Comparison of ENCODE assay signal across 8 cellular contexts in the genomic region with DNA sequence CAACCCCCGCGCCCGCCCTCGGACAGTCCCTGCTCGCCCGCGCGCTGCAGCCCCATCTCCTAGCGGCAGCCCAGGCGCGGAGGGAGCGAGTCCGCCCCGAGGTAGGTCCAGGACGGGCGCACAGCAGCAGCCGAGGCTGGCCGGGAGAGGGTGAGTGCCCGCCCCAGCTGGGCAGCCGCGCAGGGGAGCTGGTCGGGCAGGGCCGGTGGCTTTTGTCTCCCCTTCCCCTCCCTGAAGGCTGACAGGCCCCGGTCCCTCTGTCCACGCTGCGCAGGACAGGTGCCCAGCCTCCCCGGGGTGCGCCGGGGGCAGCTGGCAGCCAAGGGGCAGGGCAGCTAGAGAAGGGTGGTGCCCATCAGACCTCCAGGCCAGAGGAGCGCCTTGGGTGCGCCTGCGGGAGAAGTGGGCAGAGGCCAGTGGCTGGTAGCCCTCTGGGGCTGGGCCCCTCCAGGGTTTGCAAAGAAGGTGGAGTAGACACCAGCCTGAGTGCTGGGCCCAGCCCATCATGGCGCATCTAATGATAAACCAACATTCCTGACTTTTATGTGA. TPM values are rescaled to one million over a fixed set of nuclear protein-coding genes. Genes with fewer than 3 reads are reported as not detected.
A peak's percentile ranks its signal among the peaks of the same experiment; 100 is the strongest.
DNase-seq lines count a peak whose midpoint lies in the region; ATAC-seq and TF ChIP-seq lines count a peak whose summit lies in the region.

No MANE protein-coding gene starts in this region.

- peak overlapping the region; percentile 53 for H3K4me3 Mint-ChIP-seq in stimulated activated effector memory CD8-positive, alpha-beta T cell treated with anti-CD3 and anti-CD28 coated beads, Interleukin-12 subunit alpha, Interleukin-12 subunit beta, amount 100 ng/mL, for 72 hours

- intact Hi-C loops in ascending aorta (cut with DNase I) = no loop called here

- peak overlapping the region; percentile 32 for H3K9ac ChIP-seq in iPS-20b (ENCODE audit: low read depth, low read length)

- H3K4me1 ChIP-seq in ascending aorta = peaks cover 0 to 6% of the 10 kb centered on the region in 2 donors
- H3K4me1 ChIP-seq in iPS-20b (ENCODE audit: insufficient read depth, low read length) = no peaks in the 10 kb centered on the region

- no peak for DNase-seq in HL-60 (ENCODE audit: low read depth in 1 of 2, low spot score in 1 of 2)
- no peak for DNase-seq in ascending aorta (ENCODE audit: low spot score in 2 of 2)
- DNase-seq in stimulated activated effector memory CD8-positive, alpha-beta T cell treated with anti-CD3 and anti-CD28 coated beads, Interleukin-12 subunit alpha, Interleukin-12 subunit beta, amount 100 ng/mL, for 72 hours (ENCODE audit: low spot score in 2 of 2) = no peak
- DNase-seq in foreskin fibroblast = no peak
- no peak for DNase-seq in amniotic stem cell (lab: John Stamatoyannopoulos, UW)
- DNase-seq in activated CD4-positive, alpha-beta T cell treated with anti-CD3 and anti-CD28 coated beads for 4 hours = no peak

- H3K4me3 ChIP-seq in HL-60 (replicated peaks; ENCODE audit: insufficient read depth, low read length) (peak overlapping the region; percentile 27), ascending aorta (peak overlapping the region; percentile 50 to 62), iPS-20b (ENCODE audit: low read length) (peak overlapping the region; percentile 53; the same call in 1 of the 2 replicates), foreskin fibroblast (ENCODE audit: low read depth in 1 of 2, low read length in 2 of 2) (no peak overlapping the region)

- H3K27me3 ChIP-seq in HL-60 (ENCODE audit: insufficient read depth, poor library complexity, severe bottlenecking) = peaks cover 16% of the 10 kb centered on the region
- H3K27me3 ChIP-seq in ascending aorta = peaks cover 17% of the 10 kb centered on the region
- peaks cover 41% of the 10 kb centered on the region for H3K27me3 ChIP-seq in iPS-20b (ENCODE audit: insufficient read depth, low read length)

- H3K9me3 ChIP-seq in ascending aorta = no peaks in the 10 kb centered on the region
- H3K9me3 ChIP-seq in iPS-20b (ENCODE audit: insufficient read depth, low read depth, low read length) = no peaks in the 10 kb centered on the region

- H3K27ac Mint-ChIP-seq in stimulated activated effector memory CD8-positive, alpha-beta T cell treated with anti-CD3 and anti-CD28 coated beads, Interleukin-12 subunit alpha, Interleukin-12 subunit beta, amount 100 ng/mL, for 72 hours = no peak overlapping the region

- no peaks in the 10 kb centered on the region for H3K9me3 Mint-ChIP-seq in stimulated activated effector memory CD8-positive, alpha-beta T cell treated with anti-CD3 and anti-CD28 coated beads, Interleukin-12 subunit alpha, Interleukin-12 subunit beta, amount 100 ng/mL, for 72 hours

- no peak for TF ChIP-seq CTCF in HL-60 (IDR thresholded peaks at IDR 0.05; ENCODE audit: insufficient read depth, low read length)
- TF ChIP-seq CTCF in ascending aorta (IDR thresholded peaks at IDR 0.05) = no peak
- no peak for TF ChIP-seq CTCF in foreskin fibroblast (IDR thresholded peaks at IDR 0.05; ENCODE audit: low read depth, low read length)

- H3K4me1 Mint-ChIP-seq in stimulated activated effector memory CD8-positive, alpha-beta T cell treated with anti-CD3 and anti-CD28 coated beads, Interleukin-12 subunit alpha, Interleukin-12 subunit beta, amount 100 ng/mL, for 72 hours = peaks cover 6% of the 10 kb centered on the region

- peak; percentile 52 for ATAC-seq in stimulated activated effector memory CD8-positive, alpha-beta T cell treated with anti-CD3 and anti-CD28 coated beads, Interleukin-12 subunit alpha, Interleukin-12 subunit beta, amount 100 ng/mL, for 72 hours
- ATAC-seq in HG03175 (IDR thresholded peaks at IDR 0.05; ENCODE audit: unreplicated experiment) = no peak

- H3K27ac ChIP-seq in HL-60 (replicated peaks) (no peak overlapping the region), ascending aorta (no peak overlapping the region), iPS-20b (ENCODE audit: low read length) (no peak overlapping the region)

- H3K36me3 Mint-ChIP-seq in stimulated activated effector memory CD8-positive, alpha-beta T cell treated with anti-CD3 and anti-CD28 coated beads, Interleukin-12 subunit alpha, Interleukin-12 subunit beta, amount 100 ng/mL, for 72 hours = no peaks in the 10 kb centered on the region

- H3K36me3 ChIP-seq in ascending aorta = no peaks in the 10 kb centered on the region
- no peaks in the 10 kb centered on the region for H3K36me3 ChIP-seq in iPS-20b (ENCODE audit: insufficient read depth, low read depth, low read length)

RNA-seq across cellular contexts. Expression of a gene that starts 0.3 kb away (rescaled TPM):
- total RNA-seq in ascending aorta = 152 TPM

RNA-seq across cellular contexts. Expression of a gene that starts 43.5 kb away (rescaled TPM):
- 101 TPM for total RNA-seq in ascending aorta

RNA-seq across cellular contexts. Expression of a gene that starts 54.4 kb away (rescaled TPM):
- 70.9 TPM for total RNA-seq in ascending aorta

RNA-seq across cellular contexts. Expression of a gene that starts 54.6 kb away (rescaled TPM):
- total RNA-seq in ascending aorta = 7.6 TPM

Comparison
In these comparisons a context has a peak if more than half of its experiments do, and no peak if none do; other contexts are left out.
1. H3K4me3 ChIP-seq: peak in HL-60 (single experiment), ascending aorta (2 of 2) and iPS-20b (single experiment); none in foreskin fibroblast (0 of 2).